Comparison of ENCODE assay signal across 19 cellular contexts in the genomic region with DNA sequence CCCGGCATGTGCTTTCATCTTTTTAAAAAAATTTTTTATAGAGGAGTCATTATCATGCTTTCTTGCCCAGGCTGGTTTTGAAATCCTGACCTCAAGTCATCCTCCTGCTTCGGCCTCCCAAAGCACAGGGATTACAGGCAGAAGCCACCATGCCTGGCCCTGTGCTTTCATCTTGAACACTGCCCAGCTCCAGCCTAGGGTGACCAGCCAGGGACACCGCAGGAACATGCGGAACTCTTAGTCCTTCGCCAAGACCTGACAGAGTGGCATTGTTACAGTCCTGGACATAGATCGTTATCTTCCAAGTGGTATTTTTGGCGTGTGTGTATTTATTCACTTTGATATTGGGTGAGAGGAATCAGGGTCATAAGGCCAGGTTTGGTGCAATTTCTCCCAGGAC. TPM values are rescaled to one million over a fixed set of nuclear protein-coding genes. Genes with fewer than 3 reads are reported as not detected.
DNase-seq lines count a peak whose midpoint lies in the region; ATAC-seq, FAIRE-seq and TF ChIP-seq lines count a peak whose summit lies in the region.
"Had no signal": no experiment of that assay in that cellular context is flagged by ENCODE, and none has a peak within 500 bp of the region (broad histone marks: within the 10 kb centered on the region; RNA-seq: fewer than 3 reads in every experiment).

No MANE protein-coding gene starts in this region.

- TF ChIP-seq POLR2A in A549 (IDR thresholded peaks at IDR 0.05; ENCODE audit: low read length) (no peak), HepG2 (IDR thresholded peaks at IDR 0.05; ENCODE audit: insufficient read depth in 1 of 2, low read depth in 2 of 2, low read length in 2 of 2) (0 out of 4 replicates have a peak, but pooled peaks of 1 of the 2 experiments have one; percentile 18), ovary (IDR thresholded peaks at IDR 0.05) (no peak)

- POLR2A ChIA-PET in A549 (lab: Yijun Ruan, JAX) (no interaction called here), HepG2 (lab: Yijun Ruan, JAX) (interaction anchor here (1.1 to 3.6 kb wide), 7 partner anchors 10 to 74 kb away, joined by 4 to 65 read pairs (median 6); a partner anchor contains a TSS)

- H3K4me2 ChIP-seq in A549 (peak overlapping the region; percentile 74), HepG2 (ENCODE audit: low read depth, low read length) (peak overlapping the region; percentile 69)

- H3K27me3 ChIP-seq in HepG2 (ENCODE audit: control insufficient read depth in 1 of 2, insufficient read depth in 2 of 2, low read length in 2 of 2) = peaks cover 0 to 13% of the 10 kb centered on the region in 2 experiments; a peak in 1 of 5 replicates
- no peaks in the 10 kb centered on the region for H3K27me3 ChIP-seq in ovary
- H3K27me3 ChIP-seq: brain microvascular endothelial cell, thyroid gland had no signal

- TF ChIP-seq RAD21 in A549 (conservative IDR thresholded peaks at IDR 0.05 in 1 of 2, IDR thresholded peaks at IDR 0.05 in 1 of 2) (no peak), HepG2 (CRISPR knock-in tag; IDR thresholded peaks at IDR 0.05) (no peak)

- FAIRE-seq in A549 (lab: Jason Lieb, UNC) (no peak), HepG2 (lab: Jason Lieb, UNC) (peak; percentile 12)
- FAIRE-seq: frontal cortex, GM19239 had no signal

- 0 out of 2 replicates have a peak, but pooled peaks cover 2% of the 10 kb centered on the region for H4K20me1 ChIP-seq in HepG2 (ENCODE audit: insufficient read depth, low read length)

- intact Hi-C loops in HepG2 (cut with micrococcal nuclease; ENCODE audit: unreplicated experiment) = no loop called here
- intact Hi-C loops in ovary (cut with DNase I) = no loop called here

- H3K9me3 ChIP-seq in A549 (no peaks in the 10 kb centered on the region), HepG2 (ENCODE audit: low read length) (no peaks in the 10 kb centered on the region), ovary (no peaks in the 10 kb centered on the region)
- H3K9me3 ChIP-seq: esophagus muscularis mucosa, thyroid gland had no signal

- no peak for TF ChIP-seq EP300 in A549 (IDR thresholded peaks at IDR 0.05)
- no peak for TF ChIP-seq EP300 in HepG2 (IDR thresholded peaks at IDR 0.05; ENCODE audit: low read depth in 2 of 2, low read length in 2 of 2)
- 0 out of 2 replicates have a peak, but pooled peaks have one; percentile 28 for TF ChIP-seq EP300 in HepG2 (CRISPR knock-in tag; IDR thresholded peaks at IDR 0.05; ENCODE audit: borderline replicate concordance)
- no peak for TF ChIP-seq EP300 in ovary (IDR thresholded peaks at IDR 0.05)

- DNase-seq in A549 (ENCODE audit: low read depth in 1 of 2, low spot score in 1 of 2) (no peak), SW480 (ENCODE audit: low spot score) (peak; percentile 74), HepG2 (ENCODE audit: low spot score) (peak; percentile 80), ovary (no peak), pons (ENCODE audit: low spot score) (no peak)
- DNase-seq: activated CD8-positive, alpha-beta memory T cell treated with anti-CD3 and anti-CD28 coated beads, Interleukin-2, amount 10 ng/mL, durations not matched to agents 7 days and 5 days; brain microvascular endothelial cell; effector memory CD4-positive, alpha-beta T cell; GM23248; hypothalamus; IMR-90; retina; stimulated activated CD4-positive, alpha-beta T cell treated with anti-CD3 and anti-CD28 coated beads, Interleukin-4, amount 100 ng/mL, for 4 hours; thyroid gland had no signal

- H3K4me1 ChIP-seq in A549 = peaks cover 56% of the 10 kb centered on the region
- H3K4me1 ChIP-seq in HepG2 (ENCODE audit: insufficient read depth, low read length) = peaks cover 83% of the 10 kb centered on the region
- H3K4me1 ChIP-seq in ovary (ENCODE audit: insufficient read depth) = no peaks in the 10 kb centered on the region

- H3K4me3 ChIP-seq in A549 = no peak overlapping the region
- H3K4me3 ChIP-seq in HepG2 (replicated peaks in 1 of 3; ENCODE audit: insufficient read depth in 1 of 3, low read depth in 2 of 3, low read length in 3 of 3) = peak overlapping the region in 1 of 3 experiments; percentile 14; a peak in 1 of 6 replicates
- H3K4me3 ChIP-seq in ovary = no peak overlapping the region
- H3K4me3 ChIP-seq: esophagus muscularis mucosa, GM23248, thyroid gland had no signal

- in situ Hi-C loops in HepG2 (cut with HindIII; ENCODE audit: extremely low pct_ligation_motif_present, low pct_unique_long_range_greater_than_20kb) = no loop called here

- ATAC-seq in A549 (peak in 1 of 2 experiments; percentile 2; a peak in 2 of 6 replicates), HepG2 (peak; percentile 59), GM21529 (IDR thresholded peaks at IDR 0.05; ENCODE audit: unreplicated experiment) (no peak)
- ATAC-seq: activated CD8-positive, alpha-beta memory T cell treated with anti-CD3 and anti-CD28 coated beads, Interleukin-2, amount 10 ng/mL, durations not matched to agents 7 days and 5 days had no signal

- CTCF ChIA-PET in A549 (lab: Yijun Ruan, JAX) = interaction anchor here (1.0 to 4.4 kb wide), 5 partner anchors 11 to 46 kb away, joined by 3 to 20 read pairs (median 5); a partner anchor contains a TSS
- CTCF ChIA-PET in HepG2 (lab: Yijun Ruan, JAX; ENCODE audit: low intra/inter-chr PET ratio, low total read pairs) = no interaction called here

- no TSS peak for BruUV-seq in HepG2 (replicated peaks; lab: Mats Ljungman, UMichigan)

- no peak overlapping the region for H2AFZ ChIP-seq in HepG2 (ENCODE audit: low read length)

- H3K79me2 ChIP-seq in HepG2 (ENCODE audit: insufficient read depth, low read length) = no peaks in the 10 kb centered on the region

- peak overlapping the region; percentile 8; the same call in 1 of the 2 replicates for H3K9ac ChIP-seq in HepG2 (ENCODE audit: insufficient read depth, low read depth, low read length)
- H3K9ac ChIP-seq: GM23248 had no signal

- H3K27ac ChIP-seq in 22Rv1 (peak overlapping the region; percentile 86), A549 (peak overlapping the region; percentile 56 to 80), HepG2 (ENCODE audit: extremely low read length, insufficient read depth, low read length) (no peak overlapping the region), ovary (no peak overlapping the region)
- H3K27ac ChIP-seq: brain microvascular endothelial cell, esophagus muscularis mucosa, GM23248, thyroid gland had no signal

- 93% methylated on average over 7 of the region's 7 CpGs for WGBS in A549 (ENCODE audit: missing lambda C conversion rate)
- WGBS in HepG2 (ENCODE audit: low lambda C conversion rate) = 2% methylated on average over 7 of the region's 7 CpGs
- 88 to 89% (median 89%) methylated on average over 7 of the region's 7 CpGs for WGBS in ovary, 3 donors

- TF ChIP-seq CTCF in 22Rv1 (IDR thresholded peaks at IDR 0.05) (no peak), A549 (IDR thresholded peaks at IDR 0.05) (no peak), HepG2 (CRISPR knock-in tag; IDR thresholded peaks at IDR 0.05) (0 out of 2 replicates have a peak, but pooled peaks have one; percentile 7), ovary (IDR thresholded peaks at IDR 0.05) (no peak)

- H3K36me3 ChIP-seq in HepG2 (replicated peaks in 1 of 2; ENCODE audit: control insufficient read depth in 1 of 2, insufficient read depth in 2 of 2, low read length in 2 of 2) = no peaks in the 10 kb centered on the region
- no peaks in the 10 kb centered on the region for H3K36me3 ChIP-seq in ovary
- H3K36me3 ChIP-seq: brain microvascular endothelial cell, esophagus muscularis mucosa, thyroid gland had no signal

RNA-seq across cellular contexts. Expression of a gene that starts 7.9 kb away (rescaled TPM):
- polyA plus RNA-seq in A549 (2011; rRNA removed) = 16.8 and 20.9 TPM in 2 replicates
- 26.9 and 42.5 TPM in 2 replicates for polyA plus RNA-seq in A549 (2012; cell fraction: cytosol; rRNA removed)
- 36.8 and 51.9 TPM in 2 replicates for polyA plus RNA-seq in A549 (2012; cell fraction: nucleus; rRNA removed)
- polyA plus RNA-seq in A549 (2017; fragmentation: RNase III; extraction: RNeasy Plus Mini Kit Qiagen cat#74134 plus additional on column Dnase treatment) = 23.1 to 37.1 TPM (median 33.3 TPM) in 3 replicates
- polyA minus RNA-seq in A549 (2011; rRNA and poly(A)+ RNA removed) = 29.8 and 47.2 TPM in 2 replicates
- total RNA-seq in HepG2 (2016; rRNA removed; fragmentation: Illumina TruSeq; extraction: Trizol) = 13.9 and 17.4 TPM in 2 replicates
- 4.7 and 4.8 TPM in 2 replicates for total RNA-seq in HepG2 (2016; cell fraction: cytosol; rRNA removed; fragmentation: Illumina TruSeq; extraction: Trizol; ENCODE audit: low read depth)
- 10.1 and 18.5 TPM in 2 replicates for total RNA-seq in HepG2 (2016; cell fraction: insoluble cytoplasmic fraction; rRNA removed; fragmentation: Illumina TruSeq; extraction: Trizol)
- 20.5 and 21.4 TPM in 2 replicates for total RNA-seq in HepG2 (2016; cell fraction: membrane; rRNA removed; fragmentation: Illumina TruSeq; extraction: Trizol)
- 17.5 and 19.5 TPM in 2 replicates for total RNA-seq in HepG2 (2016; cell fraction: nucleus; rRNA removed; fragmentation: Illumina TruSeq; extraction: Trizol)
- 15.2 and 17.3 TPM in 2 replicates for polyA plus RNA-seq in HepG2 (2011; rRNA removed)
- polyA plus RNA-seq in HepG2 (2011; cell fraction: cytosol; rRNA removed) = 12.0 and 18.4 TPM in 2 replicates
- polyA plus RNA-seq in HepG2 (2011; cell fraction: nucleus; rRNA removed) = 17.2 and 23.0 TPM in 2 replicates
- 4.4 and 15.3 TPM in 2 replicates for polyA plus RNA-seq in HepG2 (2012)
- 6.3 and 6.4 TPM in 2 replicates for polyA plus RNA-seq in HepG2 (2016; cell fraction: cytosol; fragmentation: Illumina TruSeq; extraction: Trizol; ENCODE audit: low read depth)
- 14.6 and 21.4 TPM in 2 replicates for polyA plus RNA-seq in HepG2 (2016; cell fraction: insoluble cytoplasmic fraction; fragmentation: Illumina TruSeq; extraction: Trizol; ENCODE audit: low read depth)
- polyA plus RNA-seq in HepG2 (2016; cell fraction: membrane; fragmentation: Illumina TruSeq; extraction: Trizol; ENCODE audit: low read depth) = 19.0 and 20.4 TPM in 2 replicates
- polyA plus RNA-seq in HepG2 (2016; cell fraction: nucleus; fragmentation: Illumina TruSeq; extraction: Trizol; ENCODE audit: insufficient read depth, low read depth) = 32.9 and 35.2 TPM in 2 replicates
- polyA minus RNA-seq in HepG2 (2011; rRNA and poly(A)+ RNA removed; ENCODE audit: low replicate concordance) = 33.9 and 45.0 TPM in 2 replicates
- polyA minus RNA-seq in HepG2 (2011; cell fraction: cytosol; rRNA and poly(A)+ RNA removed) = 15.8 and 17.1 TPM in 2 replicates
- 6.1 and 8.6 TPM in 2 replicates for polyA minus RNA-seq in HepG2 (2011; cell fraction: nucleus; rRNA and poly(A)+ RNA removed)
- total RNA-seq in ovary = 10 to 100 TPM; 17.9 to 38.6 (median 35.1) TPM
- polyA plus RNA-seq in ovary = 10 to 100 TPM in 1 of 2 donors, 1 to 10 TPM in 1; 6.2 to 33.7 TPM

RNA-seq across cellular contexts. Expression of a gene that starts 23.9 kb away (rescaled TPM):
- 0.50 and 0.53 TPM in 2 replicates for polyA plus RNA-seq in A549 (2011; rRNA removed)
- polyA plus RNA-seq in A549 (2012; cell fraction: cytosol; rRNA removed) = 1.4 and 1.7 TPM in 2 replicates
- polyA plus RNA-seq in A549 (2012; cell fraction: nucleus; rRNA removed) = 1.4 and 1.7 TPM in 2 replicates
- polyA plus RNA-seq in A549 (2017; fragmentation: RNase III; extraction: RNeasy Plus Mini Kit Qiagen cat#74134 plus additional on column Dnase treatment) = 0.39 to 0.50 TPM (median 0.45 TPM) in 3 replicates
- 0.39 TPM in 1 of 2 replicates, not detected in the other for polyA minus RNA-seq in A549 (2011; rRNA and poly(A)+ RNA removed)
- total RNA-seq in HepG2 (2016; rRNA removed; fragmentation: Illumina TruSeq; extraction: Trizol) = 8.5 and 9.5 TPM in 2 replicates
- total RNA-seq in HepG2 (2016; cell fraction: cytosol; rRNA removed; fragmentation: Illumina TruSeq; extraction: Trizol; ENCODE audit: low read depth) = 3.0 and 3.5 TPM in 2 replicates
- total RNA-seq in HepG2 (2016; cell fraction: insoluble cytoplasmic fraction; rRNA removed; fragmentation: Illumina TruSeq; extraction: Trizol) = 9.6 TPM in 2 replicates
- 3.8 and 4.7 TPM in 2 replicates for total RNA-seq in HepG2 (2016; cell fraction: membrane; rRNA removed; fragmentation: Illumina TruSeq; extraction: Trizol)
- total RNA-seq in HepG2 (2016; cell fraction: nucleus; rRNA removed; fragmentation: Illumina TruSeq; extraction: Trizol) = 5.2 and 5.4 TPM in 2 replicates
- 4.0 and 4.3 TPM in 2 replicates for polyA plus RNA-seq in HepG2 (2011; rRNA removed)
- polyA plus RNA-seq in HepG2 (2011; cell fraction: cytosol; rRNA removed) = 2.8 and 5.7 TPM in 2 replicates
- polyA plus RNA-seq in HepG2 (2011; cell fraction: nucleus; rRNA removed) = 13.7 and 22.6 TPM in 2 replicates
- polyA plus RNA-seq in HepG2 (2012) = 1.3 and 1.7 TPM in 2 replicates
- 3.0 TPM in 2 replicates for polyA plus RNA-seq in HepG2 (2016; cell fraction: cytosol; fragmentation: Illumina TruSeq; extraction: Trizol; ENCODE audit: low read depth)
- 6.1 and 6.9 TPM in 2 replicates for polyA plus RNA-seq in HepG2 (2016; cell fraction: insoluble cytoplasmic fraction; fragmentation: Illumina TruSeq; extraction: Trizol; ENCODE audit: low read depth)
- 2.4 TPM in 2 replicates for polyA plus RNA-seq in HepG2 (2016; cell fraction: membrane; fragmentation: Illumina TruSeq; extraction: Trizol; ENCODE audit: low read depth)
- polyA plus RNA-seq in HepG2 (2016; cell fraction: nucleus; fragmentation: Illumina TruSeq; extraction: Trizol; ENCODE audit: insufficient read depth, low read depth) = 8.5 and 10.3 TPM in 2 replicates
- 0.37 and 5.3 TPM in 2 replicates for polyA minus RNA-seq in HepG2 (2011; rRNA and poly(A)+ RNA removed; ENCODE audit: low replicate concordance)
- 1.7 and 1.8 TPM in 2 replicates for polyA minus RNA-seq in HepG2 (2011; cell fraction: cytosol; rRNA and poly(A)+ RNA removed)
- 5.1 and 6.2 TPM in 2 replicates for polyA minus RNA-seq in HepG2 (2011; cell fraction: nucleus; rRNA and poly(A)+ RNA removed)
- total RNA-seq in ovary = 10 to 100 TPM; 20.0 to 37.2 (median 24.8) TPM
- polyA plus RNA-seq in ovary = 10 to 100 TPM in 1 of 2 donors, 1 to 10 TPM in 1; 2.2 to 25.6 TPM

RNA-seq across cellular contexts. Expression of a gene that starts 42.7 kb away (rescaled TPM):
- polyA plus RNA-seq in A549 (2011; rRNA removed) (22.0 and 37.0 TPM in 2 replicates), A549 (2017; fragmentation: RNase III; extraction: RNeasy Plus Mini Kit Qiagen cat#74134 plus additional on column Dnase treatment) (29.6 to 35.3 TPM (median 32.6 TPM) in 3 replicates), HepG2 (2011; rRNA removed) (43.8 and 51.5 TPM in 2 replicates), ovary (10 to 100 TPM; 25.8 to 29.1 TPM)
- 56.4 and 73.9 TPM in 2 replicates for polyA plus RNA-seq in A549 (2012; cell fraction: cytosol; rRNA removed)
- polyA plus RNA-seq in A549 (2012; cell fraction: nucleus; rRNA removed) = 415 and 583 TPM in 2 replicates
- polyA minus RNA-seq in A549 (2011; rRNA and poly(A)+ RNA removed) = 42.7 and 43.2 TPM in 2 replicates
- total RNA-seq in HepG2 (2016; rRNA removed; fragmentation: Illumina TruSeq; extraction: Trizol) (6.7 and 17.5 TPM in 2 replicates), ovary (10 to 100 TPM; 25.3 to 66.5 (median 39.5) TPM)
- 8.9 and 9.3 TPM in 2 replicates for total RNA-seq in HepG2 (2016; cell fraction: cytosol; rRNA removed; fragmentation: Illumina TruSeq; extraction: Trizol; ENCODE audit: low read depth)
- 5.6 and 21.4 TPM in 2 replicates for total RNA-seq in HepG2 (2016; cell fraction: insoluble cytoplasmic fraction; rRNA removed; fragmentation: Illumina TruSeq; extraction: Trizol)
- 9.6 and 10.0 TPM in 2 replicates for total RNA-seq in HepG2 (2016; cell fraction: membrane; rRNA removed; fragmentation: Illumina TruSeq; extraction: Trizol)
- 31.3 and 36.5 TPM in 2 replicates for total RNA-seq in HepG2 (2016; cell fraction: nucleus; rRNA removed; fragmentation: Illumina TruSeq; extraction: Trizol)
- polyA plus RNA-seq in HepG2 (2011; cell fraction: cytosol; rRNA removed) = 18.4 and 29.4 TPM in 2 replicates
- 296 and 398 TPM in 2 replicates for polyA plus RNA-seq in HepG2 (2011; cell fraction: nucleus; rRNA removed)
- 13.2 and 18.7 TPM in 2 replicates for polyA plus RNA-seq in HepG2 (2012)
- polyA plus RNA-seq in HepG2 (2016; cell fraction: cytosol; fragmentation: Illumina TruSeq; extraction: Trizol; ENCODE audit: low read depth) = 1.5 and 2.3 TPM in 2 replicates
- polyA plus RNA-seq in HepG2 (2016; cell fraction: insoluble cytoplasmic fraction; fragmentation: Illumina TruSeq; extraction: Trizol; ENCODE audit: low read depth) = 7.9 and 9.3 TPM in 2 replicates
- 5.8 and 8.8 TPM in 2 replicates for polyA plus RNA-seq in HepG2 (2016; cell fraction: membrane; fragmentation: Illumina TruSeq; extraction: Trizol; ENCODE audit: low read depth)
- polyA plus RNA-seq in HepG2 (2016; cell fraction: nucleus; fragmentation: Illumina TruSeq; extraction: Trizol; ENCODE audit: insufficient read depth, low read depth) = 117 and 126 TPM in 2 replicates
- polyA minus RNA-seq in HepG2 (2011; rRNA and poly(A)+ RNA removed; ENCODE audit: low replicate concordance) = 46.3 and 58.9 TPM in 2 replicates
- 16.2 and 16.4 TPM in 2 replicates for polyA minus RNA-seq in HepG2 (2011; cell fraction: cytosol; rRNA and poly(A)+ RNA removed)
- 38.2 and 38.5 TPM in 2 replicates for polyA minus RNA-seq in HepG2 (2011; cell fraction: nucleus; rRNA and poly(A)+ RNA removed)

Comparison
In these comparisons a context has a peak if more than half of its experiments do, and no peak if none do; other contexts are left out.
1. H3K27ac ChIP-seq: peak in 22Rv1 (single experiment) and A549 (2 of 2); none in HepG2 (single experiment) and ovary (0 of 2).
2. DNase-seq: peak in SW480 (single experiment) and HepG2 (single experiment); none in A549 (0 of 2), ovary (0 of 5) and pons (single experiment).